In genomic region chr6:3659748-3660147, GRCh38 we compare ENCODE assay signal across 7 cellular contexts.
"Had no signal": no experiment of that assay in that cellular context is flagged by ENCODE, and none has a peak within 500 bp of the region (broad histone marks: within the 10 kb centered on the region; RNA-seq: fewer than 3 reads in every experiment).

No MANE protein-coding gene starts in this region.

- H3K27ac ChIP-seq: GM23248 had no signal

- DNase-seq: GM23248, GOT3, H7, KG1 had no signal

- H3K9ac ChIP-seq: GM23248 had no signal

- ATAC-seq: HCT116, K562 had no signal

- H3K4me1 ChIP-seq: HAP-1 had no signal

- H3K36me3 ChIP-seq: HAP-1 had no signal

- H3K4me3 ChIP-seq: GM23248, HAP-1, K562 had no signal

- H2AFZ ChIP-seq: GM23248 had no signal

- H3K9me3 ChIP-seq: HAP-1 had no signal
